Comparison of ENCODE assay signal across 21 cellular contexts in the genomic region with DNA sequence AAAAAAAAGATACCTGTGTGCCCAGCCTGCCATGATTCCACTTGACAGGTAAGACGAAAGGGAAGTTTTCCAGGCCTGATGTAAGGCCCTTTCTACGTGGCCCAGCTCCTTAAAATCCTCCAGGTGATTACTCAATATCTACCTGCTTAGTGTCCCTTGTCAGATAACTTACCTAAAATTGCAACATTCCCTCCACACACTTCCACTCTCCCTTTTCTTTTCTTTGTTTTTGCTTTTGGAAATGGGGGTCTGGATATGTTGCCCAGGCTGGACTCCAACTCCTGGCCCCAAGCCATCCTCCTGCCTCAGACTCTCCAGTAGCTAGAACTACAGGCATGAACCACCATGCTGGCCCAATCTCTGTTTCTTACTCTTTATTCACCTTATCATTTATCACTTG. TPM values are rescaled to one million over a fixed set of nuclear protein-coding genes. Genes with fewer than 3 reads are reported as not detected.
DNase-seq lines count a peak whose midpoint lies in the region; FAIRE-seq and TF ChIP-seq lines count a peak whose summit lies in the region.
"Had no signal": no experiment of that assay in that cellular context is flagged by ENCODE, and none has a peak within 500 bp of the region (broad histone marks: within the 10 kb centered on the region; RNA-seq: fewer than 3 reads in every experiment).

No MANE protein-coding gene starts in this region.

- H4K20me1 ChIP-seq in astrocyte (ENCODE audit: insufficient read depth, low read length): no peaks in the 10 kb centered on the region

- H3K36me3 Mint-ChIP-seq in activated CD4-positive, alpha-beta memory T cell treated with anti-CD3 and anti-CD28 coated beads for 36 hours: peaks cover 8% of the 10 kb centered on the region
- H3K36me3 Mint-ChIP-seq in activated CD4-positive, alpha-beta memory T cell treated with anti-CD3 and anti-CD28 coated beads, Interleukin-2, amount 10 ng/mL, durations not matched to agents 7 days and 5 days (ENCODE audit: low read depth): peaks cover 8% of the 10 kb centered on the region
- H3K36me3 Mint-ChIP-seq in astrocyte (ENCODE audit: low read depth, unreplicated experiment) (no peaks in the 10 kb centered on the region), neural crest cell (ENCODE audit: low read depth) (peaks cover 7% of the 10 kb centered on the region)

- no peak overlapping the region for H3K4me3 ChIP-seq in astrocyte (ENCODE audit: insufficient read depth, low read depth, low read length)
- H3K4me3 ChIP-seq: A549, GM23248 had no signal

- peak overlapping the region; percentile 10 for H3K27ac Mint-ChIP-seq in activated CD4-positive, alpha-beta memory T cell treated with anti-CD3 and anti-CD28 coated beads for 36 hours
- no peak overlapping the region for H3K27ac Mint-ChIP-seq in activated CD4-positive, alpha-beta memory T cell treated with anti-CD3 and anti-CD28 coated beads, Interleukin-2, amount 10 ng/mL, durations not matched to agents 7 days and 5 days
- H3K27ac Mint-ChIP-seq in astrocyte (ENCODE audit: unreplicated experiment) (no peak overlapping the region), neural crest cell (ENCODE audit: unreplicated experiment) (no peak overlapping the region)

- TF ChIP-seq CTCF in astrocyte (IDR thresholded peaks at IDR 0.05; ENCODE audit: insufficient read depth, low read depth, low read length) (no peak), neural crest cell (conservative IDR thresholded peaks at IDR 0.05) (no peak)

- no peaks in the 10 kb centered on the region for H3K79me2 ChIP-seq in astrocyte (ENCODE audit: insufficient read depth, low read length)

- peaks cover 4% of the 10 kb centered on the region for H3K4me1 Mint-ChIP-seq in activated CD4-positive, alpha-beta memory T cell treated with anti-CD3 and anti-CD28 coated beads for 36 hours (ENCODE audit: low read depth)
- peaks cover 8% of the 10 kb centered on the region for H3K4me1 Mint-ChIP-seq in activated CD4-positive, alpha-beta memory T cell treated with anti-CD3 and anti-CD28 coated beads, Interleukin-2, amount 10 ng/mL, durations not matched to agents 7 days and 5 days
- H3K4me1 Mint-ChIP-seq in astrocyte (ENCODE audit: low read depth, unreplicated experiment): no peaks in the 10 kb centered on the region
- peaks cover 8% of the 10 kb centered on the region for H3K4me1 Mint-ChIP-seq in neural crest cell

- no peaks in the 10 kb centered on the region for H3K9me3 Mint-ChIP-seq in activated CD4-positive, alpha-beta memory T cell treated with anti-CD3 and anti-CD28 coated beads for 36 hours
- no peaks in the 10 kb centered on the region for H3K9me3 Mint-ChIP-seq in activated CD4-positive, alpha-beta memory T cell treated with anti-CD3 and anti-CD28 coated beads, Interleukin-2, amount 10 ng/mL, durations not matched to agents 7 days and 5 days
- H3K9me3 Mint-ChIP-seq in astrocyte (ENCODE audit: unreplicated experiment) (no peaks in the 10 kb centered on the region), neural crest cell (peaks cover 5% of the 10 kb centered on the region)

- H2AFZ ChIP-seq in astrocyte (ENCODE audit: low read depth, low read length): no peak overlapping the region
- H2AFZ ChIP-seq: GM23248 had no signal

- H3K4me1 ChIP-seq in astrocyte (ENCODE audit: insufficient read depth, low read length): no peaks in the 10 kb centered on the region
- H3K4me1 ChIP-seq: A549 had no signal

- intact Hi-C loops in activated CD4-positive, alpha-beta memory T cell treated with anti-CD3 and anti-CD28 coated beads for 36 hours (cut with micrococcal nuclease): no loop called here

- H3K27me3 ChIP-seq in astrocyte (ENCODE audit: insufficient read depth, low read length): peaks cover 7% of the 10 kb centered on the region

- peaks cover 7% of the 10 kb centered on the region for H3K27me3 Mint-ChIP-seq in activated CD4-positive, alpha-beta memory T cell treated with anti-CD3 and anti-CD28 coated beads for 36 hours
- peaks cover 6% of the 10 kb centered on the region for H3K27me3 Mint-ChIP-seq in activated CD4-positive, alpha-beta memory T cell treated with anti-CD3 and anti-CD28 coated beads, Interleukin-2, amount 10 ng/mL, durations not matched to agents 7 days and 5 days
- H3K27me3 Mint-ChIP-seq in astrocyte (ENCODE audit: low read depth, unreplicated experiment) (peaks cover 21% of the 10 kb centered on the region), neural crest cell (ENCODE audit: low read depth) (peaks cover 30% of the 10 kb centered on the region)

- H3K27ac ChIP-seq in astrocyte (ENCODE audit: low read depth, low read length): no peak overlapping the region
- H3K27ac ChIP-seq: 22Rv1, A549, C4-2B, GM23248 had no signal

- no peak overlapping the region for H3K9ac ChIP-seq in astrocyte (ENCODE audit: low read length)
- H3K9ac ChIP-seq: GM23248 had no signal

- POLR2A ChIA-PET in activated CD4-positive, alpha-beta memory T cell treated with anti-CD3 and anti-CD28 coated beads for 36 hours (lab: Charles Lee): no interaction called here
- POLR2A ChIA-PET in activated CD4-positive, alpha-beta memory T cell treated with anti-CD3 and anti-CD28 coated beads, Interleukin-2, amount 10 ng/mL, durations not matched to agents 7 days and 5 days (lab: Charles Lee): no interaction called here

- H3K4me2 ChIP-seq in astrocyte (ENCODE audit: low read length): no peak overlapping the region
- H3K4me2 ChIP-seq: A549 had no signal

- DNase-seq in activated CD4-positive, alpha-beta memory T cell treated with anti-CD3 and anti-CD28 coated beads for 36 hours: no peak
- DNase-seq in activated CD4-positive, alpha-beta memory T cell treated with anti-CD3 and anti-CD28 coated beads, Interleukin-2, amount 10 ng/mL, durations not matched to agents 7 days and 5 days: no peak
- DNase-seq in astrocyte (ENCODE audit: low read depth): no peak
- no peak for DNase-seq in neural crest cell (ENCODE audit: low read depth, low spot score)
- no peak for DNase-seq in NCI-H1417 treated with DMSO at 0.1 percent for 48 hours (lab: John Stamatoyannopoulos, UW)
- DNase-seq in NCI-H510A treated with DMSO at 0.1 percent for 48 hours (lab: John Stamatoyannopoulos, UW): no peak
- DNase-seq in NCI-H2227 (lab: John Stamatoyannopoulos, UW; ENCODE audit: unreplicated experiment): no peak
- DNase-seq: AML-193; CD4-positive, alpha-beta memory T cell; DMS153; DMS79; GDM1; GM23248; HCEC 1CT had no signal

- H3K4me3 Mint-ChIP-seq in activated CD4-positive, alpha-beta memory T cell treated with anti-CD3 and anti-CD28 coated beads for 36 hours: no peak overlapping the region
- H3K4me3 Mint-ChIP-seq in activated CD4-positive, alpha-beta memory T cell treated with anti-CD3 and anti-CD28 coated beads, Interleukin-2, amount 10 ng/mL, durations not matched to agents 7 days and 5 days: no peak overlapping the region
- peak overlapping the region; percentile 15 for H3K4me3 Mint-ChIP-seq in astrocyte (ENCODE audit: unreplicated experiment)
- peak overlapping the region; percentile 79 for H3K4me3 Mint-ChIP-seq in neural crest cell
- H3K4me3 Mint-ChIP-seq: CD4-positive, alpha-beta memory T cell had no signal

- CTCF ChIA-PET in activated CD4-positive, alpha-beta memory T cell treated with anti-CD3 and anti-CD28 coated beads for 36 hours (lab: Charles Lee): interaction anchor here (0.6 to 1.5 kb wide), 2 partner anchors 16 to 328 kb away, joined by 3 to 8 read pairs; no protein-coding TSS in a partner anchor
- CTCF ChIA-PET in activated CD4-positive, alpha-beta memory T cell treated with anti-CD3 and anti-CD28 coated beads, Interleukin-2, amount 10 ng/mL, durations not matched to agents 7 days and 5 days (lab: Charles Lee): interaction anchor here (0.7 to 2.0 kb wide), 2 partner anchors 129 to 176 kb away, joined by 3 to 7 read pairs; no protein-coding TSS in a partner anchor

- H3K9me3 ChIP-seq in astrocyte (ENCODE audit: insufficient read depth, low read depth, low read length): no peaks in the 10 kb centered on the region
- H3K9me3 ChIP-seq: A549 had no signal

- FAIRE-seq in astrocyte (lab: Jason Lieb, UNC): no peak
- FAIRE-seq: A549, GM12892, GM18507, H54 had no signal

- no peaks in the 10 kb centered on the region for H3K36me3 ChIP-seq in astrocyte (ENCODE audit: insufficient read depth, low read length)

RNA-seq across cellular contexts. Expression of a gene that starts 7.2 kb away (rescaled TPM):
- total RNA-seq in activated CD4-positive, alpha-beta memory T cell treated with anti-CD3 and anti-CD28 coated beads for 36 hours: 1 to 10 TPM; 1.2 to 2.2 TPM
- total RNA-seq in activated CD4-positive, alpha-beta memory T cell treated with anti-CD3 and anti-CD28 coated beads, Interleukin-2, amount 10 ng/mL, durations not matched to agents 7 days and 5 days: 1 to 10 TPM; 7.2 to 7.3 TPM
- total RNA-seq in astrocyte: 8.9 and 13.8 TPM in 2 replicates
- 0.28 and 0.84 TPM in 2 replicates for total RNA-seq in neural crest cell
- total RNA-seq: GM23248 had no signal

RNA-seq across cellular contexts. Expression of a gene that starts 7.3 kb away (rescaled TPM):
- not detected for total RNA-seq in activated CD4-positive, alpha-beta memory T cell treated with anti-CD3 and anti-CD28 coated beads for 36 hours
- total RNA-seq in activated CD4-positive, alpha-beta memory T cell treated with anti-CD3 and anti-CD28 coated beads, Interleukin-2, amount 10 ng/mL, durations not matched to agents 7 days and 5 days: under 1 TPM in 1 of 2 experiments, not detected in 1; 0.15 TPM
- total RNA-seq in astrocyte: not detected in 2 replicates
- total RNA-seq in neural crest cell: not detected in 2 replicates
- total RNA-seq: CD4-positive, alpha-beta memory T cell; Daoy; GM23248 had no signal

RNA-seq across cellular contexts. Expression of a gene that starts 38.8 kb away (rescaled TPM):
- total RNA-seq in activated CD4-positive, alpha-beta memory T cell treated with anti-CD3 and anti-CD28 coated beads for 36 hours: 10 to 100 TPM; 13.6 to 14.1 TPM
- 10 to 100 TPM; 19.5 to 24.0 TPM for total RNA-seq in activated CD4-positive, alpha-beta memory T cell treated with anti-CD3 and anti-CD28 coated beads, Interleukin-2, amount 10 ng/mL, durations not matched to agents 7 days and 5 days
- 16.6 and 16.9 TPM in 2 replicates for total RNA-seq in astrocyte
- total RNA-seq in neural crest cell: 15.3 and 16.2 TPM in 2 replicates

RNA-seq across cellular contexts. Expression of a gene that starts 41.5 kb away (rescaled TPM):
- total RNA-seq in activated CD4-positive, alpha-beta memory T cell treated with anti-CD3 and anti-CD28 coated beads for 36 hours: 1,000 to 10,000 TPM; 2,624 to 2,689 TPM
- total RNA-seq in activated CD4-positive, alpha-beta memory T cell treated with anti-CD3 and anti-CD28 coated beads, Interleukin-2, amount 10 ng/mL, durations not matched to agents 7 days and 5 days: 1,000 to 10,000 TPM; 1,724 to 1,761 TPM
- total RNA-seq in astrocyte: 1,346 and 1,451 TPM in 2 replicates
- 1,874 and 1,957 TPM in 2 replicates for total RNA-seq in neural crest cell

Comparison
In these comparisons a context has a peak if more than half of its experiments do, and no peak if none do; other contexts are left out.
1. H3K4me3 Mint-ChIP-seq: peak in astrocyte (single experiment) and neural crest cell (single experiment); none in activated CD4-positive, alpha-beta memory T cell treated with anti-CD3 and anti-CD28 coated beads for 36 hours (single experiment) and activated CD4-positive, alpha-beta memory T cell treated with anti-CD3 and anti-CD28 coated beads, Interleukin-2, amount 10 ng/mL, durations not matched to agents 7 days and 5 days (single experiment).